Comparison of ENCODE assay signal across 13 cellular contexts in genomic region chr3:140219923-140220452, GRCh38.
DNase-seq lines count a peak whose midpoint lies in the region; ATAC-seq, FAIRE-seq and TF ChIP-seq lines count a peak whose summit lies in the region.
"Had no signal": no experiment of that assay in that cellular context is flagged by ENCODE, and none has a peak within 500 bp of the region (broad histone marks: within the 10 kb centered on the region; RNA-seq: fewer than 3 reads in every experiment).

No MANE protein-coding gene starts in this region.

- H3K56ac ChIP-seq in IMR-90 (ENCODE audit: extremely low read depth, insufficient read depth, low read length): no peak overlapping the region

- TF ChIP-seq CTCF in HepG2 (CRISPR knock-in tag; IDR thresholded peaks at IDR 0.05): no peak
- TF ChIP-seq CTCF in right lobe of liver (IDR thresholded peaks at IDR 0.05): peak in 1 of 4 donors; percentile 15
- no peak for TF ChIP-seq CTCF in IMR-90 (conservative IDR thresholded peaks at IDR 0.05; ENCODE audit: low read depth, low read length)
- peak; percentile 23 to 51 (median 46); a peak in 4 of 6 replicates for TF ChIP-seq CTCF in K562 (IDR thresholded peaks at IDR 0.05 in 2 of 3, conservative IDR thresholded peaks at IDR 0.05 in 1 of 3; ENCODE audit: insufficient read depth in 2 of 3, low read depth in 1 of 3, low read length in 3 of 3)

- H3K27ac ChIP-seq in HepG2 (ENCODE audit: extremely low read length, insufficient read depth, low read length): no peak overlapping the region
- no peak overlapping the region for H3K27ac ChIP-seq in right lobe of liver
- H3K27ac ChIP-seq in IMR-90 (ENCODE audit: insufficient read depth, low read length): no peak overlapping the region
- H3K27ac ChIP-seq in K562 (ENCODE audit: extremely low read depth, low read depth, low read length): no peak overlapping the region
- H3K27ac ChIP-seq: hepatocyte, pancreas, vagina had no signal

- no peak overlapping the region for H2BK15ac ChIP-seq in IMR-90 (ENCODE audit: low read depth, low read length)

- in situ Hi-C loops in HepG2 (cut with HindIII; ENCODE audit: extremely low pct_ligation_motif_present, low pct_unique_long_range_greater_than_20kb) (no loop called here), IMR-90 (cut with MboI; ENCODE audit: low sequenced_read_pairs) (no loop called here), K562 (cut with MboI) (no loop called here)

- 5% methylated on average over 2 of the region's 2 CpGs for WGBS in HepG2 (ENCODE audit: low lambda C conversion rate)
- 61% methylated on average over 2 of the region's 2 CpGs for WGBS in right lobe of liver (ENCODE audit: insufficient coverage, low coverage, low lambda C conversion rate, missing lambda C conversion rate)
- WGBS in IMR-90 (ENCODE audit: extremely low coverage in 2 of 2, insufficient read length in 1 of 2), 2 experiments: no CpG with 5 or more reads among the region's 2 CpGs
- 4% methylated on average over 2 of the region's 2 CpGs for WGBS in K562 (ENCODE audit: insufficient coverage, low coverage, missing lambda C conversion rate)

- ATAC-seq in HepG2 (peak; percentile 38; the same call in 1 of the 3 replicates), right lobe of liver (no peak), IMR-90 (ENCODE audit: low read depth) (no peak), K562 (peak; percentile 72), HG03097 (IDR thresholded peaks at IDR 0.05; ENCODE audit: low FRiP score, unreplicated experiment) (no peak), left lobe of liver (no peak)

- H3K4me3 ChIP-seq in HepG2 (replicated peaks in 1 of 3; ENCODE audit: insufficient read depth in 1 of 3, low read depth in 2 of 3, low read length in 3 of 3): no peak overlapping the region
- H3K4me3 ChIP-seq in right lobe of liver: no peak overlapping the region
- H3K4me3 ChIP-seq in IMR-90 (ENCODE audit: insufficient read depth, low read depth, low read length): no peak overlapping the region
- H3K4me3 ChIP-seq in K562: no peak overlapping the region
- H3K4me3 ChIP-seq: hepatocyte, pancreas, vagina had no signal

- H3K18ac ChIP-seq in IMR-90 (ENCODE audit: low read depth, low read length): no peak overlapping the region

- dilution Hi-C loops in IMR-90 (cut with HindIII; ENCODE audit: low sequenced_read_pairs, unreplicated experiment): no loop called here

- TF ChIP-seq POLR2A in HepG2 (IDR thresholded peaks at IDR 0.05; ENCODE audit: insufficient read depth in 1 of 2, low read depth in 2 of 2, low read length in 2 of 2) (no peak), right lobe of liver (IDR thresholded peaks at IDR 0.05) (no peak), IMR-90 (IDR thresholded peaks at IDR 0.05; ENCODE audit: low read depth, low read length) (no peak), K562 (conservative IDR thresholded peaks at IDR 0.05) (no peak)

- POLR2A ChIA-PET in HepG2 (lab: Yijun Ruan, JAX): no interaction called here
- POLR2A ChIA-PET in IMR-90 (lab: Charles Lee; ENCODE audit: unreplicated experiment): no interaction called here
- POLR2A ChIA-PET in K562 (lab: Yijun Ruan, JAX): interaction anchor here (0.7 to 0.8 kb wide), 2 partner anchors 62 to 97 kb away, joined by 3 read pairs; no protein-coding TSS in a partner anchor

- TF ChIP-seq EP300 in HepG2 (IDR thresholded peaks at IDR 0.05; ENCODE audit: low read depth in 2 of 2, low read length in 2 of 2) (no peak), HepG2 (CRISPR knock-in tag; IDR thresholded peaks at IDR 0.05; ENCODE audit: borderline replicate concordance) (no peak), K562 (IDR thresholded peaks at IDR 0.05; ENCODE audit: low read length) (no peak)

- H3K79me1 ChIP-seq in IMR-90 (ENCODE audit: low read depth in 1 of 2, low read length in 2 of 2): no peaks in the 10 kb centered on the region

- CTCF ChIA-PET in HepG2 (lab: Yijun Ruan, JAX; ENCODE audit: low intra/inter-chr PET ratio, low total read pairs): no interaction called here
- CTCF ChIA-PET in IMR-90 (lab: Yijun Ruan, JAX): no interaction called here
- CTCF ChIA-PET in K562 (lab: Yijun Ruan, JAX; ENCODE audit: low intra/inter-chr PET ratio): interaction anchor here (0.7 kb wide), 1 partner anchor 792 kb away, joined by 3 read pairs; no protein-coding TSS in a partner anchor

- H3K14ac ChIP-seq in IMR-90 (replicated peaks; ENCODE audit: low read depth, low read length): no peak overlapping the region

- no peak overlapping the region for H4K91ac ChIP-seq in IMR-90 (ENCODE audit: insufficient read depth, low read depth, low read length)

- H3K9me3 ChIP-seq in HepG2 (ENCODE audit: low read length) (no peaks in the 10 kb centered on the region), right lobe of liver (no peaks in the 10 kb centered on the region), IMR-90 (ENCODE audit: control insufficient read depth, insufficient read depth, low read length) (no peaks in the 10 kb centered on the region), K562 (replicated peaks; ENCODE audit: control insufficient read depth, insufficient read depth, low read depth, low read length) (no peaks in the 10 kb centered on the region)
- H3K9me3 ChIP-seq: pancreas, vagina had no signal

- H2AFZ ChIP-seq in HepG2 (ENCODE audit: low read length) (no peak overlapping the region), IMR-90 (replicated peaks; ENCODE audit: low read length, poor library complexity) (no peak overlapping the region), K562 (ENCODE audit: low read depth, low read length) (no peak overlapping the region)
- H2AFZ ChIP-seq: hepatocyte had no signal

- DNase-seq in HepG2 (ENCODE audit: low spot score): no peak
- no peak for DNase-seq in right lobe of liver
- DNase-seq in IMR-90: no peak
- peak in 2 of 4 experiments; percentile 7 to 22 for DNase-seq in K562 (ENCODE audit: extremely low read depth in 1 of 4, low spot score in 3 of 4)
- no peak for DNase-seq in activated CD4-positive, alpha-beta T cell treated with anti-CD3 and anti-CD28 coated beads for 48 hours
- DNase-seq in activated CD8-positive, alpha-beta memory T cell treated with anti-CD3 and anti-CD28 coated beads, Interleukin-2, amount 50 U/mL, for 4 hours: no peak
- DNase-seq in left lobe of liver (ENCODE audit: low spot score): no peak
- DNase-seq: SIG-M5 had no signal

- H3K79me2 ChIP-seq in HepG2 (ENCODE audit: insufficient read depth, low read length) (no peaks in the 10 kb centered on the region), K562 (ENCODE audit: control insufficient read depth, insufficient read depth, low read length) (no peaks in the 10 kb centered on the region)
- H3K79me2 ChIP-seq: hepatocyte had no signal

- H3K9me1 ChIP-seq in IMR-90 (ENCODE audit: insufficient read depth, low read length) (no peaks in the 10 kb centered on the region), K562 (ENCODE audit: control insufficient read depth, insufficient read depth, low read length) (no peaks in the 10 kb centered on the region)

- no peak overlapping the region for H2BK20ac ChIP-seq in IMR-90 (ENCODE audit: low read depth, low read length)

- H3K4me1 ChIP-seq in HepG2 (ENCODE audit: insufficient read depth, low read length): no peaks in the 10 kb centered on the region
- no peaks in the 10 kb centered on the region for H3K4me1 ChIP-seq in right lobe of liver
- H3K4me1 ChIP-seq in IMR-90 (ENCODE audit: control insufficient read depth, insufficient read depth, low read length): no peaks in the 10 kb centered on the region
- H3K4me1 ChIP-seq in K562 (replicated peaks in 1 of 2; ENCODE audit: control insufficient read depth in 2 of 2, insufficient read depth in 2 of 2, low read length in 2 of 2): no peaks in the 10 kb centered on the region
- H3K4me1 ChIP-seq: pancreas, vagina had no signal

- no peak overlapping the region for H2BK5ac ChIP-seq in IMR-90 (ENCODE audit: low read depth, low read length, poor library complexity, severe bottlenecking)

- H4K8ac ChIP-seq in IMR-90 (ENCODE audit: low read depth in 2 of 2, low read length in 2 of 2): no peak overlapping the region

- H3K36me3 ChIP-seq in HepG2 (replicated peaks in 1 of 2; ENCODE audit: control insufficient read depth in 1 of 2, insufficient read depth in 2 of 2, low read length in 2 of 2): no peaks in the 10 kb centered on the region
- no peaks in the 10 kb centered on the region for H3K36me3 ChIP-seq in right lobe of liver
- no peaks in the 10 kb centered on the region for H3K36me3 ChIP-seq in IMR-90 (ENCODE audit: control insufficient read depth, insufficient read depth, low read length)
- no peaks in the 10 kb centered on the region for H3K36me3 ChIP-seq in K562 (ENCODE audit: control insufficient read depth, insufficient read depth, low read length)
- H3K36me3 ChIP-seq: pancreas, vagina had no signal

- no peak for TF ChIP-seq RAD21 in HepG2 (CRISPR knock-in tag; IDR thresholded peaks at IDR 0.05)
- no peak for TF ChIP-seq RAD21 in IMR-90 (IDR thresholded peaks at IDR 0.05; ENCODE audit: low read length)
- TF ChIP-seq RAD21 in K562 (CRISPR knock-in tag; conservative IDR thresholded peaks at IDR 0.05 in 1 of 2, IDR thresholded peaks at IDR 0.05 in 1 of 2): peak in 1 of 2 experiments; percentile 37; a peak in 2 of 4 replicates

- H4K20me1 ChIP-seq in HepG2 (ENCODE audit: insufficient read depth, low read length) (no peaks in the 10 kb centered on the region), IMR-90 (ENCODE audit: insufficient read depth, low read length) (no peaks in the 10 kb centered on the region), K562 (replicated peaks; ENCODE audit: control insufficient read depth, insufficient read depth, low read length) (no peaks in the 10 kb centered on the region)

- no peak overlapping the region for H3K4me2 ChIP-seq in HepG2 (ENCODE audit: low read depth, low read length)
- no peak overlapping the region for H3K4me2 ChIP-seq in IMR-90 (ENCODE audit: low read depth, low read length)
- no peak overlapping the region for H3K4me2 ChIP-seq in K562 (ENCODE audit: insufficient read depth, low read length)
- H3K4me2 ChIP-seq: hepatocyte had no signal

- no peak for FAIRE-seq in HepG2 (lab: Jason Lieb, UNC)
- peak; percentile 74 for FAIRE-seq in K562 (lab: Jason Lieb, UNC)
- FAIRE-seq: astrocyte, pancreas had no signal

- H2AK9ac ChIP-seq in IMR-90 (replicated peaks; ENCODE audit: low read depth, low read length, poor library complexity): no peak overlapping the region

- no peak overlapping the region for H3K4ac ChIP-seq in IMR-90 (ENCODE audit: low read depth, low read length)

- intact Hi-C loops in HepG2 (cut with micrococcal nuclease; ENCODE audit: unreplicated experiment): no loop called here
- intact Hi-C loops in right lobe of liver (cut with DNase I): no loop called here
- intact Hi-C loops in IMR-90 (cut with micrococcal nuclease): no loop called here
- intact Hi-C loops in K562 (cut with micrococcal nuclease): no loop called here

- BruUV-seq in HepG2 (replicated peaks; lab: Mats Ljungman, UMichigan): no TSS peak
- no TSS peak for BruUV-seq in IMR-90 (replicated peaks; lab: Mats Ljungman, UMichigan)
- BruUV-seq in K562 (replicated peaks; lab: Mats Ljungman, UMichigan): no TSS peak

- H3K9ac ChIP-seq in HepG2 (ENCODE audit: insufficient read depth, low read depth, low read length): no peak overlapping the region
- no peak overlapping the region for H3K9ac ChIP-seq in IMR-90 (ENCODE audit: low read depth, low read length)
- H3K9ac ChIP-seq in K562 (ENCODE audit: insufficient read depth in 1 of 2, low read depth in 2 of 2, low read length in 2 of 2): no peak overlapping the region

- no peak overlapping the region for H2AK5ac ChIP-seq in IMR-90 (ENCODE audit: low read depth, low read length)

- H3K27me3 ChIP-seq in HepG2 (ENCODE audit: control insufficient read depth in 1 of 2, insufficient read depth in 2 of 2, low read length in 2 of 2): no peaks in the 10 kb centered on the region
- no peaks in the 10 kb centered on the region for H3K27me3 ChIP-seq in right lobe of liver
- H3K27me3 ChIP-seq in IMR-90 (ENCODE audit: control insufficient read depth, insufficient read depth, low read length): no peaks in the 10 kb centered on the region
- no peaks in the 10 kb centered on the region for H3K27me3 ChIP-seq in K562 (ENCODE audit: control insufficient read depth in 2 of 2, insufficient read depth in 2 of 2, low read length in 2 of 2)
- H3K27me3 ChIP-seq: hepatocyte, pancreas, vagina had no signal

- no peak overlapping the region for H3K23ac ChIP-seq in IMR-90 (ENCODE audit: low read depth, low read length)

- no peak overlapping the region for H4K5ac ChIP-seq in IMR-90 (ENCODE audit: low read depth, low read length)

- H2BK120ac ChIP-seq in IMR-90 (ENCODE audit: low read depth, low read length): no peak overlapping the region

Comparison
In these comparisons a context has a peak if more than half of its experiments do, and no peak if none do; other contexts are left out.
1. ATAC-seq: peak in HepG2 (single experiment) and K562 (single experiment); none in right lobe of liver (0 of 4), IMR-90 (single experiment), HG03097 (single experiment) and left lobe of liver (single experiment).
2. CTCF ChIP-seq: peak in K562 (3 of 3); none in HepG2 (single experiment) and IMR-90 (single experiment).
3. Of the 241 proteins assayed by ChIP-seq in both HepG2 and K562: peak only in HepG2: MAFK; only in K562: CTCF, ESRRA and MAFG; in both: none; in neither: 236; mixed calls (peak in some experiments, not most) for 1.